In the genomic region with DNA sequence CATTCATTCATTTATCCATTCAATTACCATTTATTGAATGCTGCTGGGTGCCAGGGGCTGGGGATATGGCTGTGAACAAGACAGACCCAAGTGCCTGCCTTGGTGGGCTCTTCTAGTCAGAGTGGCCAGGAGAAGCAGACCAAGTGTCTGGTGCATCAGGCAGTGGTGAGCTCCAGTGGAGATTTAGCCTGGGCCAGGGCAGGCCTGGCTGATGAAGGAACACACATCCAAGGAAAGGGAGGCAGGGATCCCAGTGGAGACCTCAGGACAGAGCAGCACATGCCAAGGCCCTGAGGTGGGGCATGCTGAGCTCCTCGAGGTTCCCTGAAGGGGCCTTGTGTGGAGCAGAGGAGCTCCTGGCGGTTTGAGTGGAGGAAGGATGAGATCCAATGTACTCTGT, we compare ENCODE assay signal across 26 cellular contexts. TPM values are rescaled to one million over a fixed set of nuclear protein-coding genes. Genes with fewer than 3 reads are reported as not detected.
DNase-seq lines count a peak whose midpoint lies in the region; ATAC-seq, FAIRE-seq and TF ChIP-seq lines count a peak whose summit lies in the region.
"Had no signal": no experiment of that assay in that cellular context is flagged by ENCODE, and none has a peak within 500 bp of the region (broad histone marks: within the 10 kb centered on the region; RNA-seq: fewer than 3 reads in every experiment).

No MANE protein-coding gene starts in this region.

- ATAC-seq in Right ventricle myocardium superior (ENCODE audit: poor library complexity) (no peak), heart right ventricle (no peak), lower lobe of right lung (no peak), aorta (ENCODE audit: low FRiP score) (no peak)
- ATAC-seq: A549, GM12878 had no signal

- H3K36me3 ChIP-seq in heart right ventricle (no peaks in the 10 kb centered on the region), bronchial epithelial cell (ENCODE audit: control insufficient read depth, insufficient read depth, low read length) (no peaks in the 10 kb centered on the region), lower lobe of right lung (no peaks in the 10 kb centered on the region), aorta (ENCODE audit: control insufficient read depth in 1 of 2, insufficient read depth in 2 of 2, low read length in 1 of 2) (no peaks in the 10 kb centered on the region)
- H3K36me3 ChIP-seq: BE2C; BLaER1 treated with 17β-estradiol and CSF1 and Interleukin-3, amounts not matched to agents 10 nM and 100 nM; HAP-1 had no signal

- FAIRE-seq in bronchial epithelial cell (lab: Jason Lieb, UNC) = peak; percentile 81
- FAIRE-seq: A549, D721Med, GM12878, GM19239 had no signal

- H3K4me1 ChIP-seq in heart right ventricle = peaks cover 0 to 18% (median 10%) of the 10 kb centered on the region in 9 donors
- peaks cover 20% of the 10 kb centered on the region for H3K4me1 ChIP-seq in lower lobe of right lung
- no peaks in the 10 kb centered on the region for H3K4me1 ChIP-seq in aorta (ENCODE audit: control insufficient read depth in 1 of 2, insufficient read depth in 2 of 2, low read length in 2 of 2)
- H3K4me1 ChIP-seq: HAP-1 had no signal

- intact Hi-C loops in Right ventricle myocardium superior (cut with DNase I) (no loop called here), heart right ventricle (cut with DNase I) (loop anchor here in 1 of 10 donors (10.0 kb wide), 1 partner anchor 336 kb away; no protein-coding TSS in a partner anchor), lower lobe of right lung (cut with DNase I) (loop anchor here (10.0 kb wide), 1 partner anchor 546 kb away; no protein-coding TSS in a partner anchor), aorta (cut with DNase I) (loop anchor here in 1 of 2 donors (10.0 kb wide), 1 partner anchor 126 kb away; no protein-coding TSS in a partner anchor)

- CTCF ChIA-PET in HEK293T (lab: Yijun Ruan, JAX) = no interaction called here

- WGBS in heart right ventricle, 2 donors = 86 to 93% methylated on average over 2 of the region's 2 CpGs
- WGBS in aorta, 2 donors = 94 to 95% methylated on average over 2 of the region's 2 CpGs

- POLR2A ChIA-PET in HEK293T (lab: Yijun Ruan, JAX) = no interaction called here

- H3K9me3 ChIP-seq in heart right ventricle (no peaks in the 10 kb centered on the region), lower lobe of right lung (no peaks in the 10 kb centered on the region), aorta (ENCODE audit: control insufficient read depth, low read length) (no peaks in the 10 kb centered on the region)
- H3K9me3 ChIP-seq: A549, BE2C, HAP-1 had no signal

- DNase-seq in Right ventricle myocardium superior = peak; percentile 6
- DNase-seq in heart right ventricle = no peak
- no peak for DNase-seq in bronchial epithelial cell (ENCODE audit: low read depth)
- DNase-seq in lower lobe of right lung = peak; percentile 22
- peak; percentile 14 to 39 for DNase-seq in aorta
- no peak for DNase-seq in HPDE6-E6E7 (ENCODE audit: extremely low spot score)
- no peak for DNase-seq in HEK293T (ENCODE audit: extremely low spot score)
- DNase-seq: 8988T; ACHN; AML-193; BE2C; CD4-positive, alpha-beta T cell; CD8-positive, alpha-beta memory T cell; DMS 273 treated with DMSO at 0.1 percent for 48 hours; DMS79; EL; GDM1; GM23248 had no signal

- TF ChIP-seq CTCF in heart right ventricle (IDR thresholded peaks at IDR 0.05) = no peak
- TF ChIP-seq CTCF in bronchial epithelial cell (IDR thresholded peaks at IDR 0.05; ENCODE audit: insufficient read depth, low read length, severe bottlenecking) = no peak
- no peak for TF ChIP-seq CTCF in lower lobe of right lung (IDR thresholded peaks at IDR 0.05)

- no peak overlapping the region for H3K4me3 ChIP-seq in heart right ventricle
- H3K4me3 ChIP-seq in bronchial epithelial cell (ENCODE audit: low read depth, low read length) = no peak overlapping the region
- no peak overlapping the region for H3K4me3 ChIP-seq in lower lobe of right lung
- H3K4me3 ChIP-seq in aorta (ENCODE audit: low read length in 2 of 2) = no peak overlapping the region
- H3K4me3 ChIP-seq: A549; BLaER1 treated with 17β-estradiol and CSF1 and Interleukin-3, amounts not matched to agents 10 nM and 100 nM; GM12878; GM23248; HAP-1 had no signal

- no peaks in the 10 kb centered on the region for H3K27me3 ChIP-seq in heart right ventricle
- peaks cover 3% of the 10 kb centered on the region for H3K27me3 ChIP-seq in bronchial epithelial cell (ENCODE audit: control insufficient read depth, insufficient read depth, low read length)
- no peaks in the 10 kb centered on the region for H3K27me3 ChIP-seq in lower lobe of right lung (ENCODE audit: low read depth)
- no peaks in the 10 kb centered on the region for H3K27me3 ChIP-seq in aorta (ENCODE audit: control insufficient read depth in 1 of 2, insufficient read depth in 2 of 2, low read length in 1 of 2)
- H3K27me3 ChIP-seq: BE2C had no signal

- H3K27ac ChIP-seq in heart right ventricle (no peak overlapping the region), lower lobe of right lung (no peak overlapping the region), aorta (ENCODE audit: low read depth in 1 of 2, low read length in 2 of 2) (no peak overlapping the region)
- H3K27ac ChIP-seq: A549; BLaER1 treated with 17β-estradiol and CSF1 and Interleukin-3, amounts not matched to agents 10 nM and 100 nM; GM23248 had no signal

TF ChIP-seq in HEK293T, 16 proteins besides CTCF, POLR2A, EP300 and RAD21:
- TF ChIP-seq NFRKB (IDR thresholded peaks at IDR 0.05) (no peak), FOXK2 (IDR thresholded peaks at IDR 0.05) (no peak), BHLHE40 (IDR thresholded peaks at IDR 0.05; ENCODE audit: borderline replicate concordance) (no peak), SUZ12 (IDR thresholded peaks at IDR 0.05) (no peak)

RNA-seq across cellular contexts. Expression of gene SMIM38, which starts 46.6 kb away (rescaled TPM):
- total RNA-seq in Right ventricle myocardium superior = not detected
- total RNA-seq in heart right ventricle = under 1 TPM in 9 of 10 donors, not detected in 1; 0.11 to 0.56 (median 0.18) TPM
- under 1 TPM; 0.07 to 0.22 TPM for polyA plus RNA-seq in heart right ventricle
- 0.26 and 0.38 TPM in 2 replicates for total RNA-seq in bronchial epithelial cell
- not detected for total RNA-seq in lower lobe of right lung
- total RNA-seq in aorta = 1 to 10 TPM; 1.6 to 2.8 TPM
- polyA plus RNA-seq in aorta = under 1 TPM in 1 of 2 donors, not detected in 1; 0.56 TPM
- total RNA-seq: GM23248, H4 had no signal
- polyA plus RNA-seq: CD14-positive monocyte; CD8-positive, alpha-beta memory T cell; GM23248 had no signal

Comparison
In these comparisons a context has a peak if more than half of its experiments do, and no peak if none do; other contexts are left out.
1. DNase-seq: peak in Right ventricle myocardium superior (single experiment), lower lobe of right lung (single experiment) and aorta (2 of 2); none in heart right ventricle (0 of 2), bronchial epithelial cell (single experiment), HPDE6-E6E7 (single experiment) and HEK293T (single experiment).